Comparison of ENCODE assay signal across 8 cellular contexts in genomic region chr16:57275992-57276391, GRCh38. TPM values are rescaled to one million over a fixed set of nuclear protein-coding genes. Genes with fewer than 3 reads are reported as not detected.
DNase-seq lines count a peak whose midpoint lies in the region; ATAC-seq and TF ChIP-seq lines count a peak whose summit lies in the region.
"Not testable (repeated sequence)": the region's sequence is repeated elsewhere in the genome, so short reads cannot be mapped to it uniquely, and the experiment has no call there.
"Had no signal": no experiment of that assay in that cellular context is flagged by ENCODE, and none has a peak within 500 bp of the region (broad histone marks: within the 10 kb centered on the region; RNA-seq: fewer than 3 reads in every experiment).

No MANE protein-coding gene starts in this region.

- DNase-seq in foreskin keratinocyte; gastrocnemius medialis; tibial nerve (ENCODE audit: low spot score in 2 of 2): not testable (repeated sequence)

- H3K4me3 ChIP-seq in gastrocnemius medialis, tibial nerve: not testable (repeated sequence)

- not testable (repeated sequence) for H3K4me3 Mint-ChIP-seq in activated T-helper 17 cell treated with anti-CD3 and anti-CD28 coated beads, Interleukin-2, amount 50 U/mL, for 72 hours

- H3K27ac Mint-ChIP-seq in activated T-helper 17 cell treated with anti-CD3 and anti-CD28 coated beads, Interleukin-2, amount 50 U/mL, for 72 hours: peak overlapping the region; percentile 40

- TF ChIP-seq POLR2A in gastrocnemius medialis (IDR thresholded peaks at IDR 0.05); tibial nerve (IDR thresholded peaks at IDR 0.05): not testable (repeated sequence)

- intact Hi-C loops in gastrocnemius medialis (cut with DNase I; ENCODE audit: low total_unique reads): not testable (repeated sequence)

- H3K36me3 ChIP-seq in gastrocnemius medialis, tibial nerve: not testable (repeated sequence)

- in situ Hi-C loops in gastrocnemius medialis (cut with MboI; ENCODE audit: low sequenced_read_pairs in 4 of 4): not testable (repeated sequence)

- H3K36me3 Mint-ChIP-seq in activated T-helper 17 cell treated with anti-CD3 and anti-CD28 coated beads, Interleukin-2, amount 50 U/mL, for 72 hours (ENCODE audit: low read depth): not testable (repeated sequence)

- H3K27me3 ChIP-seq in foreskin keratinocyte; layer of hippocampus (ENCODE audit: control insufficient read depth, insufficient read depth, low read length); gastrocnemius medialis; tibial nerve: not testable (repeated sequence)

- not testable (repeated sequence) for TF ChIP-seq CTCF in C4-2B (conservative IDR thresholded peaks at IDR 0.05); foreskin keratinocyte (conservative IDR thresholded peaks at IDR 0.05); gastrocnemius medialis (IDR thresholded peaks at IDR 0.05 in 4 of 5, conservative IDR thresholded peaks at IDR 0.05 in 1 of 5); tibial nerve (IDR thresholded peaks at IDR 0.05)

- not testable (repeated sequence) for H3K9me3 Mint-ChIP-seq in activated T-helper 17 cell treated with anti-CD3 and anti-CD28 coated beads, Interleukin-2, amount 50 U/mL, for 72 hours

- WGBS in tibial nerve, 2 donors: 63 to 76% methylated on average over 5 of the region's 5 CpGs

- ATAC-seq in activated T-helper 17 cell treated with anti-CD3 and anti-CD28 coated beads, Interleukin-2, amount 50 U/mL, for 72 hours (replicated peaks); foreskin keratinocyte; gastrocnemius medialis: not testable (repeated sequence)

- peaks cover 20% of the 10 kb centered on the region for H3K4me1 Mint-ChIP-seq in activated T-helper 17 cell treated with anti-CD3 and anti-CD28 coated beads, Interleukin-2, amount 50 U/mL, for 72 hours

- peak overlapping the region; percentile 10; the same call in 1 of the 2 replicates for H3K27ac ChIP-seq in C4-2B
- peak overlapping the region; percentile 67 for H3K27ac ChIP-seq in cingulate gyrus (ENCODE audit: low read depth, low read length)
- H3K27ac ChIP-seq in foreskin keratinocyte: peak overlapping the region; percentile 52
- H3K27ac ChIP-seq in layer of hippocampus (ENCODE audit: low read depth, low read length): peak overlapping the region; percentile 52
- H3K27ac ChIP-seq in gastrocnemius medialis: peak overlapping the region in 3 of 4 donors; percentile 19 to 41 (median 20)
- peak overlapping the region in 3 of 4 donors; percentile 38 to 88 (median 88) for H3K27ac ChIP-seq in tibial nerve

- H3K27me3 Mint-ChIP-seq in activated T-helper 17 cell treated with anti-CD3 and anti-CD28 coated beads, Interleukin-2, amount 50 U/mL, for 72 hours: not testable (repeated sequence)

- not testable (repeated sequence) for H3K9me3 ChIP-seq in gastrocnemius medialis, tibial nerve

- H3K4me1 ChIP-seq in foreskin keratinocyte (peaks cover 30% of the 10 kb centered on the region), tibial nerve (peaks cover 0 to 90% (median 25%) of the 10 kb centered on the region in 4 donors)
- not testable (repeated sequence) for H3K4me1 ChIP-seq in gastrocnemius medialis

- TF ChIP-seq EP300 in tibial nerve (IDR thresholded peaks at IDR 0.05): not testable (repeated sequence)

RNA-seq across cellular contexts. Expression of gene PLLP, which starts 8.5 kb away (rescaled TPM):
- total RNA-seq in activated T-helper 17 cell treated with anti-CD3 and anti-CD28 coated beads, Interleukin-2, amount 50 U/mL, for 72 hours: not detected
- 20.9 and 26.8 TPM in 2 replicates for total RNA-seq in foreskin keratinocyte
- polyA plus RNA-seq in foreskin keratinocyte: 26.4 and 35.0 TPM in 2 replicates
- total RNA-seq in gastrocnemius medialis: 1 to 10 TPM; 1.2 to 6.2 (median 4.7) TPM
- 100 to 1,000 TPM; 162 to 363 (median 321) TPM for total RNA-seq in tibial nerve
- total RNA-seq: IMR-90 had no signal

RNA-seq across cellular contexts. Expression of gene ARL2BP, which starts 30.9 kb away (rescaled TPM):
- 10 to 100 TPM; 17.0 to 23.5 TPM for total RNA-seq in activated T-helper 17 cell treated with anti-CD3 and anti-CD28 coated beads, Interleukin-2, amount 50 U/mL, for 72 hours
- total RNA-seq in foreskin keratinocyte (57.7 and 59.2 TPM in 2 replicates), gastrocnemius medialis (10 to 100 TPM; 25.5 to 52.6 (median 44.5) TPM), tibial nerve (10 to 100 TPM; 54.0 to 63.8 (median 55.5) TPM)
- polyA plus RNA-seq in foreskin keratinocyte: 38.8 and 44.3 TPM in 2 replicates

Comparison
In these comparisons a context has a peak if more than half of its experiments do, and no peak if none do; other contexts are left out.
1. H3K27ac ChIP-seq: peak in every context shown above with its lines; median percentile 88 in tibial nerve; 67 in cingulate gyrus; 52 in foreskin keratinocyte; 52 in layer of hippocampus; 20 in gastrocnemius medialis; 10 in C4-2B.